ENCODE assay signal across 8 cellular contexts in the genomic region with DNA sequence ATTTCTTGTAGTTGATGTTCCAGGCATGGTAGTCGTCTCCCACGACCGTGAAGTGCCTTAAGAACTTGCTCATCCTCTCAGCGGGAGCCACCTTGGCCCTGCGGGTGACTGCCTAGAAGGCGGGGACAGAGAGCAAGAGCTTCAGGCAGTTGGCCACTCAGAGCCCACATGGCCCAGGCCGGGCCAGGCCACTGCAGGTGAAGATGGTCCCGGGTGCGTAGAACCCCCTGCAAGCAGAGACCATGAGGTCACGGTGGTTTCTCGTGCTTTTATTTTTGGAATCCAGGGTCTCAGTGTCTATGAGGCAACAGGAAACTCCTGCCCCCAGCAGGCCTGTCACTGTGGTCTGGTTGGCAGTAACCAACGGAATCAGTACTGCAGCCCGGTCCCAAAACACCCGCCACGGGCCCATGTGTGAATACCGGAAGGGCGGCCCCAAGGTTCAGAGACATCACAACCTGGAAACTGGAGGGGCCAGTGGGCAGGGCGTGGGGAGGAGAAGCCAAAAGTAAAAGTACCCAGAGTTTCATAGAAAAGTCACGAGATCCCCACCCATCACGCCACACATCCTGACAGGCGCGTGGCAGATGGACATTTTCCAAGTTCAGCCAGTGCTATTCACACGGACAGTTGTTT.
DNase-seq lines count a peak whose midpoint lies in the region; ATAC-seq and TF ChIP-seq lines count a peak whose summit lies in the region.

No MANE protein-coding gene starts in this region.

- TF ChIP-seq POLR2A in GM15510 (IDR thresholded peaks at IDR 0.05; ENCODE audit: borderline replicate concordance, extremely low read depth, insufficient read length) = peak; percentile 54

- ATAC-seq in GM21737 (IDR thresholded peaks at IDR 0.05; ENCODE audit: unreplicated experiment) = peak; percentile 82

- peak; percentile 92 for DNase-seq in NAMALWA (ENCODE audit: low spot score)
- DNase-seq in activated naive CD8-positive, alpha-beta T cell treated with anti-CD3 and anti-CD28 coated beads, Interleukin-2, amount 50 U/mL, for 16 hours (ENCODE audit: low read depth, low spot score) = peak; percentile 40
- DNase-seq in stimulated activated CD8-positive, alpha-beta memory T cell treated with anti-CD3 and anti-CD28 coated beads, Interleukin-15, amount 100 ng/mL, for 4 hours (ENCODE audit: low read depth in 2 of 2) = peak; percentile 39 to 42
- DNase-seq in NCI-H2081 (lab: John Stamatoyannopoulos, UW) = no peak
- DNase-seq in AG20443 (ENCODE audit: low spot score) = no peak
- DNase-seq in NCI-H510A treated with DMSO at 0.1 percent for 48 hours (lab: John Stamatoyannopoulos, UW) = no peak

Comparison
In these comparisons a context has a peak if more than half of its experiments do, and no peak if none do; other contexts are left out.
1. DNase-seq: peak in NAMALWA (single experiment), activated naive CD8-positive, alpha-beta T cell treated with anti-CD3 and anti-CD28 coated beads, Interleukin-2, amount 50 U/mL, for 16 hours (single experiment) and stimulated activated CD8-positive, alpha-beta memory T cell treated with anti-CD3 and anti-CD28 coated beads, Interleukin-15, amount 100 ng/mL, for 4 hours (2 of 2); none in NCI-H2081 (0 of 2), AG20443 (single experiment) and NCI-H510A treated with DMSO at 0.1 percent for 48 hours (single experiment).